9 cellular contexts compared by ENCODE assay signal in the genomic region with DNA sequence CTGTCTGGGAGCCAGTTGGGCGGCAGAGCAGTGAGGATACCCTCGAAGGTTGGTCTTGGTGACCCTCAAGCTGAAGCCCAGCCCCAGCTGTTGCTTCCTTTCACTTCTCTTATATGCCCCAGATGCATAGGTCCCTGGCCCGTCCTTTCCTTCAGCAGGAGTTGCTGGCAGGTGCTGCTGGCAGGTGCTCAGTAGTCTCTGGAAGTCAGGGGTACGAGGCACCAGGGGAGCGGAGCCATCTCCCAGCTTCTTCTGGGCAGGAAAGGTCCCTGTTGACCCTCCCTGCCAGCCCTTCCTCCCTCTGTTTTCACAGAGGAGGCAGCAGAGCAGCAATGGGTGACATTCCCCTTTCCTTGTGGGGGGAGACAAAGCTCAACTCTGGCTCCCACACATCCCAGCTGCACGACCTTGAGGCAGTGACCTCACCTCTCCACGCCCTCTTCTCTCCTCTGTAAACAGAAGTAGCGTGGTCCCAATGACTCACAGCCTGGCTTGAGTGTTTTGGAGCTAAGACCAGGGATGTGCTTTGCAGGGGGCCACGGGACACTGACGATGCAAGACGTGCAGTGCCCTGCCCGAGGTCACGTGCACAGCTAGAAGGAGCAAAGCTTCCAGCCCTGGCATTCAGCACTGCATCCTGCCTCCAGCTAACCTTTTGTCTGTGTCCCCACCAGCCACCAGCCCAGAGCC. TPM values are rescaled to one million over a fixed set of nuclear protein-coding genes. Genes with fewer than 3 reads are reported as not detected.
DNase-seq lines count a peak whose midpoint lies in the region; ATAC-seq and TF ChIP-seq lines count a peak whose summit lies in the region.
"Had no signal": no experiment of that assay in that cellular context is flagged by ENCODE, and none has a peak within 500 bp of the region (broad histone marks: within the 10 kb centered on the region; RNA-seq: fewer than 3 reads in every experiment).

No MANE protein-coding gene starts in this region.

- H3K27me3 ChIP-seq in OCI-LY1 (ENCODE audit: insufficient read depth, low read length) (no peaks in the 10 kb centered on the region), esophagus (ENCODE audit: control insufficient read depth in 1 of 2, insufficient read depth in 2 of 2, low read length in 2 of 2) (no peaks in the 10 kb centered on the region), neural progenitor cell (no peaks in the 10 kb centered on the region)

- 40 to 51% methylated on average over 13 of the region's 13 CpGs for WGBS in esophagus, 2 donors

- H3K9me3 ChIP-seq in OCI-LY1 (ENCODE audit: low read length) (no peaks in the 10 kb centered on the region), esophagus (ENCODE audit: control insufficient read depth in 2 of 2, insufficient read depth in 1 of 2, low read depth in 1 of 2, low read length in 1 of 2) (no peaks in the 10 kb centered on the region), neural progenitor cell (ENCODE audit: low read depth) (no peaks in the 10 kb centered on the region)

- H3K27me3 Mint-ChIP-seq in neural progenitor cell (ENCODE audit: insufficient read depth, low read depth), result peaks cover 5% of the 10 kb centered on the region
- H3K27me3 Mint-ChIP-seq: activated naive CD8-positive, alpha-beta T cell treated with anti-CD3 and anti-CD28 coated beads, Interleukin-2, amount 10 ng/mL, durations not matched to agents 7 days and 5 days had no signal

- H4K20me1 ChIP-seq in OCI-LY1 (ENCODE audit: insufficient read depth, low read length), result no peaks in the 10 kb centered on the region
- no peaks in the 10 kb centered on the region for H4K20me1 ChIP-seq in neural progenitor cell (ENCODE audit: low read depth)

- TF ChIP-seq CTCF in OCI-LY1 (IDR thresholded peaks at IDR 0.05; ENCODE audit: low read length) (no peak), neural progenitor cell (IDR thresholded peaks at IDR 0.05) (no peak)

- H3K4me1 ChIP-seq in OCI-LY1 (ENCODE audit: insufficient read depth, low read length, severe bottlenecking), result peaks cover 30% of the 10 kb centered on the region
- H3K4me1 ChIP-seq in esophagus (ENCODE audit: control insufficient read depth in 2 of 2, insufficient read depth in 2 of 2, low read length in 1 of 2), result peaks cover 3 to 22% of the 10 kb centered on the region in 2 donors
- no peaks in the 10 kb centered on the region for H3K4me1 ChIP-seq in neural progenitor cell

- H3K4me3 Mint-ChIP-seq in neural progenitor cell, result peak overlapping the region; percentile 71
- H3K4me3 Mint-ChIP-seq: activated naive CD8-positive, alpha-beta T cell treated with anti-CD3 and anti-CD28 coated beads, Interleukin-2, amount 10 ng/mL, durations not matched to agents 7 days and 5 days had no signal

- peaks cover 27% of the 10 kb centered on the region for H3K36me3 Mint-ChIP-seq in neural progenitor cell
- peaks cover 11 to 21% of the 10 kb centered on the region in 2 donors for H3K36me3 Mint-ChIP-seq in activated naive CD4-positive, alpha-beta T cell treated with anti-CD3 and anti-CD28 coated beads, Interleukin-2, amount 50 U/mL, for 72 hours

- H3K9ac ChIP-seq in OCI-LY1 (ENCODE audit: low read length) (no peak overlapping the region; the same call in 1 of the 2 replicates), neural progenitor cell (no peak overlapping the region)

- no peak overlapping the region for H2AFZ ChIP-seq in OCI-LY1 (ENCODE audit: low read length)
- no peak overlapping the region for H2AFZ ChIP-seq in neural progenitor cell (replicated peaks)

- H3F3A ChIP-seq in OCI-LY1 (ENCODE audit: insufficient read depth, low read length), result no peaks in the 10 kb centered on the region
- H3F3A ChIP-seq in neural progenitor cell (ENCODE audit: low read depth), result no peaks in the 10 kb centered on the region

- H3K4me1 Mint-ChIP-seq in neural progenitor cell, result peaks cover 40% of the 10 kb centered on the region

- H3K9me3 Mint-ChIP-seq in neural progenitor cell, result no peaks in the 10 kb centered on the region
- peaks cover 0 to 1% of the 10 kb centered on the region in 2 donors for H3K9me3 Mint-ChIP-seq in activated naive CD4-positive, alpha-beta T cell treated with anti-CD3 and anti-CD28 coated beads, Interleukin-2, amount 50 U/mL, for 72 hours
- H3K9me3 Mint-ChIP-seq: activated naive CD8-positive, alpha-beta T cell treated with anti-CD3 and anti-CD28 coated beads, Interleukin-2, amount 10 ng/mL, durations not matched to agents 7 days and 5 days had no signal

- no peak for ATAC-seq in activated naive CD4-positive, alpha-beta T cell treated with anti-CD3 and anti-CD28 coated beads, Interleukin-2, amount 50 U/mL, for 72 hours
- no peak for ATAC-seq in HG02852 (IDR thresholded peaks at IDR 0.05; ENCODE audit: unreplicated experiment)

- H3K27ac Mint-ChIP-seq in neural progenitor cell, result peak overlapping the region; percentile 88
- H3K27ac Mint-ChIP-seq in activated naive CD4-positive, alpha-beta T cell treated with anti-CD3 and anti-CD28 coated beads, Interleukin-2, amount 50 U/mL, for 72 hours, result peak overlapping the region in 1 of 2 donors; percentile 11
- H3K27ac Mint-ChIP-seq: activated naive CD8-positive, alpha-beta T cell treated with anti-CD3 and anti-CD28 coated beads, Interleukin-2, amount 10 ng/mL, durations not matched to agents 7 days and 5 days had no signal

- H3K36me3 ChIP-seq in OCI-LY1 (ENCODE audit: insufficient read depth, low read length), result peaks cover 85% of the 10 kb centered on the region
- peaks cover 3 to 20% of the 10 kb centered on the region in 2 donors for H3K36me3 ChIP-seq in esophagus (ENCODE audit: control insufficient read depth in 2 of 2, insufficient read depth in 2 of 2, low read length in 1 of 2)
- H3K36me3 ChIP-seq in neural progenitor cell, result peaks cover 6% of the 10 kb centered on the region

- H3K79me2 ChIP-seq in OCI-LY1 (ENCODE audit: insufficient read depth, low read length) (no peaks in the 10 kb centered on the region), neural progenitor cell (ENCODE audit: low read depth) (no peaks in the 10 kb centered on the region)

- DNase-seq in AG08395 (ENCODE audit: low spot score), result peak; percentile 89
- DNase-seq in neural progenitor cell (ENCODE audit: low spot score), result no peak
- DNase-seq in NCI-H128 (lab: John Stamatoyannopoulos, UW; ENCODE audit: unreplicated experiment), result no peak
- DNase-seq in NCI-H2081 treated with DMSO at 0.1 percent for 48 hours (lab: John Stamatoyannopoulos, UW), result no peak
- DNase-seq in activated naive CD4-positive, alpha-beta T cell treated with anti-CD3 and anti-CD28 coated beads, Interleukin-2, amount 50 U/mL, for 72 hours (ENCODE audit: low spot score in 2 of 2), result no peak
- DNase-seq: activated naive CD8-positive, alpha-beta T cell treated with anti-CD3 and anti-CD28 coated beads, Interleukin-2, amount 10 ng/mL, durations not matched to agents 7 days and 5 days had no signal

- H3K9me2 ChIP-seq in OCI-LY1 (ENCODE audit: low read depth, low read length), result no peaks in the 10 kb centered on the region

- H3K4me3 ChIP-seq in OCI-LY1 (ENCODE audit: low read depth, low read length, poor library complexity, severe bottlenecking), result no peak overlapping the region
- H3K4me3 ChIP-seq in esophagus (ENCODE audit: low read depth in 1 of 2, low read length in 2 of 2), result no peak overlapping the region
- H3K4me3 ChIP-seq in neural progenitor cell, result no peak overlapping the region

- H3K27ac ChIP-seq in OCI-LY1 (ENCODE audit: low read depth, low read length, poor library complexity, severe bottlenecking) (peak overlapping the region; percentile 87), esophagus (ENCODE audit: low read depth in 2 of 2, low read length in 1 of 2) (peak overlapping the region; percentile 88 to 93), neural progenitor cell (no peak overlapping the region)

- H3K4me2 ChIP-seq in OCI-LY1 (ENCODE audit: low read length) (no peak overlapping the region; the same call in 1 of the 2 replicates), neural progenitor cell (no peak overlapping the region)

RNA-seq across cellular contexts. Expression of a gene that starts 49.6 kb away (rescaled TPM):
- 1 to 10 TPM; 2.5 to 3.8 TPM for polyA plus RNA-seq in esophagus
- total RNA-seq in neural progenitor cell (ENCODE audit: low replicate concordance), result 32.9 and 37.2 TPM in 2 replicates
- 10 to 100 TPM; 52.7 to 71.9 TPM for total RNA-seq in activated naive CD4-positive, alpha-beta T cell treated with anti-CD3 and anti-CD28 coated beads, Interleukin-2, amount 50 U/mL, for 72 hours
